ENCODE assay signal across 19 cellular contexts in genomic region chrX:121135488-121136207, GRCh38.
DNase-seq lines count a peak whose midpoint lies in the region; ATAC-seq, FAIRE-seq and TF ChIP-seq lines count a peak whose summit lies in the region.
"Had no signal": no experiment of that assay in that cellular context is flagged by ENCODE, and none has a peak within 500 bp of the region (broad histone marks: within the 10 kb centered on the region; RNA-seq: fewer than 3 reads in every experiment).

No MANE protein-coding gene starts in this region.

- no peaks in the 10 kb centered on the region for H3K36me3 ChIP-seq in kidney (ENCODE audit: control insufficient read depth in 1 of 2, insufficient read depth in 2 of 2, low read length in 2 of 2)
- H3K36me3 ChIP-seq in liver (ENCODE audit: control insufficient read depth in 4 of 4, insufficient read depth in 3 of 4, low read depth in 1 of 4, low read length in 3 of 4), result no peaks in the 10 kb centered on the region
- no peaks in the 10 kb centered on the region for H3K36me3 ChIP-seq in pancreas
- H3K36me3 ChIP-seq: HAP-1 had no signal

- intact Hi-C loops in Calu3 (cut with micrococcal nuclease; ENCODE audit: unreplicated experiment) (no loop called here), kidney (cut with DNase I) (no loop called here), pancreas (cut with DNase I) (no loop called here)

- BruUV-seq in Calu3 (replicated peaks; lab: Mats Ljungman, UMichigan), result no TSS peak

- no peaks in the 10 kb centered on the region for H3K9me3 ChIP-seq in kidney (ENCODE audit: control insufficient read depth in 1 of 2, low read length in 2 of 2)
- no peaks in the 10 kb centered on the region for H3K9me3 ChIP-seq in liver (ENCODE audit: control insufficient read depth in 4 of 4, low read length in 3 of 4)
- H3K9me3 ChIP-seq in pancreas, result no peaks in the 10 kb centered on the region
- H3K9me3 ChIP-seq: A549, Caco-2, HAP-1 had no signal

- H3K9me3 Mint-ChIP-seq in Calu3 (ENCODE audit: low read depth, unreplicated experiment), result no peaks in the 10 kb centered on the region
- H3K9me3 Mint-ChIP-seq: CD4-positive, alpha-beta T cell had no signal

- H3K27me3 Mint-ChIP-seq in Calu3 (ENCODE audit: unreplicated experiment), result no peaks in the 10 kb centered on the region
- H3K27me3 Mint-ChIP-seq: CD4-positive, alpha-beta T cell had no signal

- TF ChIP-seq RAD21 in liver (IDR thresholded peaks at IDR 0.05), result peak in 1 of 2 donors; percentile 11

- no peaks in the 10 kb centered on the region for H3K4me1 Mint-ChIP-seq in Calu3 (ENCODE audit: low read depth, unreplicated experiment)

- DNase-seq in Calu3 (peak; percentile 1), kidney (no peak), pancreas (no peak), DMS79 (lab: John Stamatoyannopoulos, UW) (no peak)
- DNase-seq: AML-193; Caco-2; CD4-positive, alpha-beta T cell; DMS153; DMS79 treated with DMSO at 0.1 percent for 48 hours; GF-D8; GM23248; IMR-90 had no signal

- 34% methylated on average over 8 of the region's 8 CpGs for WGBS in liver
- 35 to 41% methylated on average over 8 of the region's 8 CpGs for WGBS in pancreas, 2 donors

- no peaks in the 10 kb centered on the region for H3K36me3 Mint-ChIP-seq in Calu3 (ENCODE audit: insufficient read depth, unreplicated experiment)

- ATAC-seq in pancreas (peak in 3 of 4 donors; percentile 48 to 61 (median 60)), HG03378 (IDR thresholded peaks at IDR 0.05; ENCODE audit: unreplicated experiment) (no peak), GM19328 (IDR thresholded peaks at IDR 0.05; ENCODE audit: unreplicated experiment) (no peak)
- ATAC-seq: A549 had no signal

- TF ChIP-seq CTCF in Calu3 (IDR thresholded peaks at IDR 0.05; ENCODE audit: unreplicated experiment), result no peak
- no peak for TF ChIP-seq CTCF in kidney (IDR thresholded peaks at IDR 0.05; ENCODE audit: borderline replicate concordance, extremely low read depth, insufficient read depth)
- no peak for TF ChIP-seq CTCF in liver (IDR thresholded peaks at IDR 0.05; ENCODE audit: low read depth, low read length, missing input control)
- TF ChIP-seq CTCF in pancreas (IDR thresholded peaks at IDR 0.05), result no peak

- CTCF ChIA-PET in Calu3 (lab: Charles Lee), result interaction anchor here (0.9 kb wide), 1 partner anchor 1638 kb away, joined by 3 read pairs; no protein-coding TSS in a partner anchor

- no peak overlapping the region for H3K27ac Mint-ChIP-seq in Calu3 (ENCODE audit: unreplicated experiment)
- H3K27ac Mint-ChIP-seq: CD4-positive, alpha-beta T cell had no signal

- H3K27ac ChIP-seq in kidney (ENCODE audit: low read depth in 2 of 2, low read length in 2 of 2) (peak overlapping the region in 1 of 2 donors; percentile 43), liver (ENCODE audit: low read depth in 1 of 2, low read length in 2 of 2) (no peak overlapping the region), pancreas (no peak overlapping the region)
- H3K27ac ChIP-seq: 22Rv1, A549, C4-2B, GM23248 had no signal

- FAIRE-seq in kidney (lab: Jason Lieb, UNC) (peak; percentile 57), pancreas (lab: Jason Lieb, UNC) (no peak)

- H3K4me3 Mint-ChIP-seq in Calu3 (ENCODE audit: low read depth, unreplicated experiment), result no peak overlapping the region
- H3K4me3 Mint-ChIP-seq: CD4-positive, alpha-beta T cell had no signal

- H3K4me1 ChIP-seq in kidney (ENCODE audit: control insufficient read depth in 1 of 2, insufficient read depth in 1 of 2, low read depth in 1 of 2, low read length in 2 of 2) (no peaks in the 10 kb centered on the region), liver (ENCODE audit: control insufficient read depth in 4 of 4, insufficient read depth in 4 of 4, low read length in 3 of 4) (peaks cover 0 to 5% (median 2%) of the 10 kb centered on the region in 4 donors), pancreas (no peaks in the 10 kb centered on the region)
- H3K4me1 ChIP-seq: A549, Caco-2 had no signal

- no peak overlapping the region for H3K4me3 ChIP-seq in kidney (ENCODE audit: low read length in 2 of 2)
- H3K4me3 ChIP-seq in liver (ENCODE audit: low read depth in 1 of 3, low read length in 3 of 3), result peak overlapping the region in 2 of 3 donors; percentile 34 to 38
- no peak overlapping the region for H3K4me3 ChIP-seq in pancreas
- H3K4me3 ChIP-seq: A549, GM23248, HAP-1 had no signal

- H3K9ac ChIP-seq in kidney (ENCODE audit: low read length in 2 of 2), result no peak overlapping the region
- H3K9ac ChIP-seq in liver (ENCODE audit: low read depth in 1 of 2, low read length in 2 of 2), result no peak overlapping the region
- H3K9ac ChIP-seq: GM23248 had no signal

- H3K27me3 ChIP-seq in liver (ENCODE audit: control insufficient read depth in 4 of 4, insufficient read depth in 4 of 4, low read length in 3 of 4), result no peaks in the 10 kb centered on the region
- H3K27me3 ChIP-seq in pancreas, result peaks cover 0 to 3% (median 0%) of the 10 kb centered on the region in 4 donors

TF ChIP-seq in liver, 16 proteins besides CTCF, POLR2A, EP300 and RAD21:
- TF ChIP-seq, protein P1, sequence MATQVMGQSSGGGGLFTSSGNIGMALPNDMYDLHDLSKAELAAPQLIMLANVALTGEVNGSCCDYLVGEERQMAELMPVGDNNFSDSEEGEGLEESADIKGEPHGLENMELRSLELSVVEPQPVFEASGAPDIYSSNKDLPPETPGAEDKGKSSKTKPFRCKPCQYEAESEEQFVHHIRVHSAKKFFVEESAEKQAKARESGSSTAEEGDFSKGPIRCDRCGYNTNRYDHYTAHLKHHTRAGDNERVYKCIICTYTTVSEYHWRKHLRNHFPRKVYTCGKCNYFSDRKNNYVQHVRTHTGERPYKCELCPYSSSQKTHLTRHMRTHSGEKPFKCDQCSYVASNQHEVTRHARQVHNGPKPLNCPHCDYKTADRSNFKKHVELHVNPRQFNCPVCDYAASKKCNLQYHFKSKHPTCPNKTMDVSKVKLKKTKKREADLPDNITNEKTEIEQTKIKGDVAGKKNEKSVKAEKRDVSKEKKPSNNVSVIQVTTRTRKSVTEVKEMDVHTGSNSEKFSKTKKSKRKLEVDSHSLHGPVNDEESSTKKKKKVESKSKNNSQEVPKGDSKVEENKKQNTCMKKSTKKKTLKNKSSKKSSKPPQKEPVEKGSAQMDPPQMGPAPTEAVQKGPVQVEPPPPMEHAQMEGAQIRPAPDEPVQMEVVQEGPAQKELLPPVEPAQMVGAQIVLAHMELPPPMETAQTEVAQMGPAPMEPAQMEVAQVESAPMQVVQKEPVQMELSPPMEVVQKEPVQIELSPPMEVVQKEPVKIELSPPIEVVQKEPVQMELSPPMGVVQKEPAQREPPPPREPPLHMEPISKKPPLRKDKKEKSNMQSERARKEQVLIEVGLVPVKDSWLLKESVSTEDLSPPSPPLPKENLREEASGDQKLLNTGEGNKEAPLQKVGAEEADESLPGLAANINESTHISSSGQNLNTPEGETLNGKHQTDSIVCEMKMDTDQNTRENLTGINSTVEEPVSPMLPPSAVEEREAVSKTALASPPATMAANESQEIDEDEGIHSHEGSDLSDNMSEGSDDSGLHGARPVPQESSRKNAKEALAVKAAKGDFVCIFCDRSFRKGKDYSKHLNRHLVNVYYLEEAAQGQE (IDR thresholded peaks at IDR 0.05), result peak; percentile 55
- TF ChIP-seq, protein P2, sequence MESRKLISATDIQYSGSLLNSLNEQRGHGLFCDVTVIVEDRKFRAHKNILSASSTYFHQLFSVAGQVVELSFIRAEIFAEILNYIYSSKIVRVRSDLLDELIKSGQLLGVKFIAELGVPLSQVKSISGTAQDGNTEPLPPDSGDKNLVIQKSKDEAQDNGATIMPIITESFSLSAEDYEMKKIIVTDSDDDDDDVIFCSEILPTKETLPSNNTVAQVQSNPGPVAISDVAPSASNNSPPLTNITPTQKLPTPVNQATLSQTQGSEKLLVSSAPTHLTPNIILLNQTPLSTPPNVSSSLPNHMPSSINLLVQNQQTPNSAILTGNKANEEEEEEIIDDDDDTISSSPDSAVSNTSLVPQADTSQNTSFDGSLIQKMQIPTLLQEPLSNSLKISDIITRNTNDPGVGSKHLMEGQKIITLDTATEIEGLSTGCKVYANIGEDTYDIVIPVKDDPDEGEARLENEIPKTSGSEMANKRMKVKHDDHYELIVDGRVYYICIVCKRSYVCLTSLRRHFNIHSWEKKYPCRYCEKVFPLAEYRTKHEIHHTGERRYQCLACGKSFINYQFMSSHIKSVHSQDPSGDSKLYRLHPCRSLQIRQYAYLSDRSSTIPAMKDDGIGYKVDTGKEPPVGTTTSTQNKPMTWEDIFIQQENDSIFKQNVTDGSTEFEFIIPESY (IDR thresholded peaks at IDR 0.05), result no peak
- TF ChIP-seq GABPA (IDR thresholded peaks at IDR 0.05 in 1 of 2, conservative IDR thresholded peaks at IDR 0.05 in 1 of 2) (no peak), EGR1 (IDR thresholded peaks at IDR 0.05; ENCODE audit: low read depth in 2 of 2) (no peak), SP1 (IDR thresholded peaks at IDR 0.05) (peak; percentile 15)

Comparison
In these comparisons a context has a peak if more than half of its experiments do, and no peak if none do; other contexts are left out.
1. H3K4me3 ChIP-seq: peak in liver (2 of 3); none in kidney (0 of 2) and pancreas (0 of 4).
2. ATAC-seq: peak in pancreas (3 of 4); none in HG03378 (single experiment) and GM19328 (single experiment).